In genomic region chr11:86232556-86232955, GRCh38 we compare ENCODE assay signal across 7 cellular contexts.
"Had no signal": no experiment of that assay in that cellular context is flagged by ENCODE, and none has a peak within 500 bp of the region (broad histone marks: within the 10 kb centered on the region; RNA-seq: fewer than 3 reads in every experiment).

No MANE protein-coding gene starts in this region.

- ATAC-seq: GM12878 had no signal

- H3K4me3 ChIP-seq: GM12878 had no signal

- FAIRE-seq: G401.6, GM12878, GM12892, GM18507, GM19239 had no signal

- DNase-seq: GDM1, GF-D8 had no signal
